In genomic region chr20:62068997-62069396, GRCh38 we compare ENCODE assay signal across 21 cellular contexts. TPM values are rescaled to one million over a fixed set of nuclear protein-coding genes. Genes with fewer than 3 reads are reported as not detected.
DNase-seq lines count a peak whose midpoint lies in the region; ATAC-seq and TF ChIP-seq lines count a peak whose summit lies in the region.
"Had no signal": no experiment of that assay in that cellular context is flagged by ENCODE, and none has a peak within 500 bp of the region (broad histone marks: within the 10 kb centered on the region; RNA-seq: fewer than 3 reads in every experiment).

No MANE protein-coding gene starts in this region.

- no peak overlapping the region for H2AFZ ChIP-seq in IMR-90 (replicated peaks; ENCODE audit: low read length, poor library complexity)

- no peak overlapping the region for H3K18ac ChIP-seq in IMR-90 (ENCODE audit: low read depth, low read length)

- H3K4me2 ChIP-seq in IMR-90 (ENCODE audit: low read depth, low read length) = no peak overlapping the region
- H3K4me2 ChIP-seq: A549 had no signal

- peaks cover 0 to 28% (median 15%) of the 10 kb centered on the region in 4 donors for H3K4me1 Mint-ChIP-seq in CD4-positive, CD25-positive, alpha-beta regulatory T cell
- peaks cover 20% of the 10 kb centered on the region for H3K4me1 Mint-ChIP-seq in neural crest cell

- peaks cover 13 to 14% of the 10 kb centered on the region in 2 experiments for H3K9me3 ChIP-seq in CD4-positive, CD25-positive, alpha-beta regulatory T cell (ENCODE audit: control insufficient read depth in 2 of 2, low read length in 2 of 2)
- H3K9me3 ChIP-seq in IMR-90 (ENCODE audit: control insufficient read depth, insufficient read depth, low read length) (peaks cover 12% of the 10 kb centered on the region), body of pancreas (no peaks in the 10 kb centered on the region), upper lobe of right lung (no peaks in the 10 kb centered on the region)
- H3K9me3 ChIP-seq: ovary had no signal

- H4K8ac ChIP-seq in IMR-90 (ENCODE audit: low read depth in 2 of 2, low read length in 2 of 2) = no peak overlapping the region

- H2AK5ac ChIP-seq in IMR-90 (ENCODE audit: low read depth, low read length) = no peak overlapping the region

- TF ChIP-seq CTCF in IMR-90 (conservative IDR thresholded peaks at IDR 0.05; ENCODE audit: low read depth, low read length) (no peak), body of pancreas (IDR thresholded peaks at IDR 0.05) (no peak), neural crest cell (conservative IDR thresholded peaks at IDR 0.05) (no peak), upper lobe of right lung (IDR thresholded peaks at IDR 0.05) (no peak)

- no peak overlapping the region for H3K4ac ChIP-seq in IMR-90 (ENCODE audit: low read depth, low read length)

- intact Hi-C loops in IMR-90 (cut with micrococcal nuclease) (no loop called here), body of pancreas (cut with DNase I) (no loop called here), upper lobe of right lung (cut with DNase I) (no loop called here)

- H3K36me3 Mint-ChIP-seq in CD4-positive, CD25-positive, alpha-beta regulatory T cell = no peaks in the 10 kb centered on the region
- no peaks in the 10 kb centered on the region for H3K36me3 Mint-ChIP-seq in neural crest cell (ENCODE audit: low read depth)

- H3K27ac Mint-ChIP-seq in CD4-positive, CD25-positive, alpha-beta regulatory T cell = no peak overlapping the region
- H3K27ac Mint-ChIP-seq in neural crest cell (ENCODE audit: unreplicated experiment) = no peak overlapping the region
- H3K27ac Mint-ChIP-seq: activated CD4-positive, alpha-beta memory T cell treated with anti-CD3 and anti-CD28 coated beads for 36 hours; HFFc6 had no signal

- no peak overlapping the region for H3K9ac ChIP-seq in IMR-90 (ENCODE audit: low read depth, low read length)

- peaks cover 0 to 14% (median 4%) of the 10 kb centered on the region in 7 donors for H3K9me3 Mint-ChIP-seq in CD4-positive, CD25-positive, alpha-beta regulatory T cell
- H3K9me3 Mint-ChIP-seq in neural crest cell = peaks cover 4% of the 10 kb centered on the region

- no peak overlapping the region for H2BK15ac ChIP-seq in IMR-90 (ENCODE audit: low read depth, low read length)

- H4K20me1 ChIP-seq in IMR-90 (ENCODE audit: insufficient read depth, low read length) = peaks cover under 1% of the 10 kb centered on the region

- POLR2A ChIA-PET in IMR-90 (lab: Charles Lee; ENCODE audit: unreplicated experiment) = no interaction called here

- TF ChIP-seq POLR2A in IMR-90 (IDR thresholded peaks at IDR 0.05; ENCODE audit: low read depth, low read length) (no peak), body of pancreas (IDR thresholded peaks at IDR 0.05) (no peak)

- no peak for ATAC-seq in CD4-positive, CD25-positive, alpha-beta regulatory T cell (ENCODE audit: low read depth in 2 of 2)
- no peak for ATAC-seq in IMR-90 (ENCODE audit: low read depth)
- ATAC-seq in body of pancreas = no peak
- no peak for ATAC-seq in upper lobe of right lung
- ATAC-seq: right cardiac atrium had no signal

- no TSS peak for BruUV-seq in IMR-90 (replicated peaks; lab: Mats Ljungman, UMichigan)

- H3K4me1 ChIP-seq in CD4-positive, CD25-positive, alpha-beta regulatory T cell (ENCODE audit: control insufficient read depth, insufficient read depth, low read length, poor library complexity, severe bottlenecking) = peaks cover 24% of the 10 kb centered on the region
- H3K4me1 ChIP-seq in IMR-90 (ENCODE audit: control insufficient read depth, insufficient read depth, low read length) (peaks cover 6% of the 10 kb centered on the region), body of pancreas (peaks cover 35% of the 10 kb centered on the region), upper lobe of right lung (peaks cover 14% of the 10 kb centered on the region)

- CTCF ChIA-PET in IMR-90 (lab: Yijun Ruan, JAX) = no interaction called here

- H3K79me1 ChIP-seq in IMR-90 (ENCODE audit: low read depth in 1 of 2, low read length in 2 of 2) = peaks cover 6 to 15% of the 10 kb centered on the region in 2 experiments; a peak in 3 of 4 replicates

- H3K4me3 Mint-ChIP-seq in CD4-positive, CD25-positive, alpha-beta regulatory T cell = peak overlapping the region; percentile 28 to 90 (median 41)
- peak overlapping the region; percentile 54 for H3K4me3 Mint-ChIP-seq in neural crest cell
- H3K4me3 Mint-ChIP-seq: activated CD4-positive, alpha-beta memory T cell treated with anti-CD3 and anti-CD28 coated beads for 36 hours; HFFc6 had no signal

- dilution Hi-C loops in IMR-90 (cut with HindIII; ENCODE audit: low sequenced_read_pairs, unreplicated experiment) = no loop called here

- H3K14ac ChIP-seq in IMR-90 (replicated peaks; ENCODE audit: low read depth, low read length) = no peak overlapping the region

- H4K91ac ChIP-seq in IMR-90 (ENCODE audit: insufficient read depth, low read depth, low read length) = no peak overlapping the region

- no peak overlapping the region for H3K23ac ChIP-seq in IMR-90 (ENCODE audit: low read depth, low read length)

- H3K9me1 ChIP-seq in IMR-90 (ENCODE audit: insufficient read depth, low read length) = no peaks in the 10 kb centered on the region; the same call in 1 of the 2 replicates

- no peak overlapping the region for H2BK120ac ChIP-seq in IMR-90 (ENCODE audit: low read depth, low read length)

- no peak for TF ChIP-seq RAD21 in IMR-90 (IDR thresholded peaks at IDR 0.05; ENCODE audit: low read length)

- H2BK5ac ChIP-seq in IMR-90 (ENCODE audit: low read depth, low read length, poor library complexity, severe bottlenecking) = no peak overlapping the region

- H3K27me3 Mint-ChIP-seq in CD4-positive, CD25-positive, alpha-beta regulatory T cell = peaks cover 15% of the 10 kb centered on the region
- H3K27me3 Mint-ChIP-seq in neural crest cell (ENCODE audit: low read depth) = peaks cover 7% of the 10 kb centered on the region
- H3K27me3 Mint-ChIP-seq: activated CD4-positive, alpha-beta memory T cell treated with anti-CD3 and anti-CD28 coated beads for 36 hours had no signal

- no peak overlapping the region for H3K4me3 ChIP-seq in CD4-positive, CD25-positive, alpha-beta regulatory T cell (ENCODE audit: low read depth, low read length)
- no peak overlapping the region for H3K4me3 ChIP-seq in IMR-90 (ENCODE audit: insufficient read depth, low read depth, low read length)
- H3K4me3 ChIP-seq in body of pancreas = no peak overlapping the region
- H3K4me3 ChIP-seq in upper lobe of right lung = no peak overlapping the region
- H3K4me3 ChIP-seq: A549, esophagus squamous epithelium, ovary, stomach, tibial nerve had no signal

- no peak for DNase-seq in CD4-positive, CD25-positive, alpha-beta regulatory T cell
- DNase-seq in IMR-90 (no peak), body of pancreas (no peak), neural crest cell (ENCODE audit: low read depth, low spot score) (no peak), NCI-H146 (lab: John Stamatoyannopoulos, UW) (no peak), midbrain (lab: John Stamatoyannopoulos, UW) (no peak), NCI-H226 (no peak), upper lobe of right lung (no peak)
- DNase-seq: activated CD4-positive, alpha-beta memory T cell treated with anti-CD3 and anti-CD28 coated beads for 36 hours; effector memory CD4-positive, alpha-beta T cell; esophagus squamous epithelium; HFFc6; naive B cell; NCI-H1105 treated with DMSO at 0.1 percent for 48 hours; NCI-H524; right cardiac atrium; stomach; T1000 had no signal

- no peak overlapping the region for H3K27ac ChIP-seq in CD4-positive, CD25-positive, alpha-beta regulatory T cell (ENCODE audit: insufficient read depth, low read length, poor library complexity, severe bottlenecking)
- H3K27ac ChIP-seq in IMR-90 (ENCODE audit: insufficient read depth, low read length) = no peak overlapping the region
- H3K27ac ChIP-seq in body of pancreas = peak overlapping the region; percentile 23 to 95 (median 54)
- H3K27ac ChIP-seq in upper lobe of right lung = no peak overlapping the region
- H3K27ac ChIP-seq: A549, esophagus squamous epithelium, stomach had no signal

- H3K56ac ChIP-seq in IMR-90 (ENCODE audit: extremely low read depth, insufficient read depth, low read length) = no peak overlapping the region

- H3K27me3 ChIP-seq in CD4-positive, CD25-positive, alpha-beta regulatory T cell (ENCODE audit: control insufficient read depth, insufficient read depth, low read length) = no peaks in the 10 kb centered on the region
- H3K27me3 ChIP-seq in IMR-90 (ENCODE audit: control insufficient read depth, insufficient read depth, low read length) (no peaks in the 10 kb centered on the region), body of pancreas (no peaks in the 10 kb centered on the region), upper lobe of right lung (no peaks in the 10 kb centered on the region)
- H3K27me3 ChIP-seq: esophagus squamous epithelium, ovary, stomach had no signal

- no peak overlapping the region for H4K5ac ChIP-seq in IMR-90 (ENCODE audit: low read depth, low read length)

- no CpG with 5 or more reads among the region's 7 CpGs for WGBS in IMR-90 (ENCODE audit: extremely low coverage in 2 of 2, insufficient read length in 1 of 2), 2 experiments
- WGBS in body of pancreas, 2 donors = 65 to 78% methylated on average over 1 to 7 of the region's 7 CpGs

- no peak overlapping the region for H2BK20ac ChIP-seq in IMR-90 (ENCODE audit: low read depth, low read length)

- H3K36me3 ChIP-seq in CD4-positive, CD25-positive, alpha-beta regulatory T cell (ENCODE audit: control insufficient read depth, insufficient read depth, low read length) = no peaks in the 10 kb centered on the region
- H3K36me3 ChIP-seq in IMR-90 (ENCODE audit: control insufficient read depth, insufficient read depth, low read length) (no peaks in the 10 kb centered on the region), body of pancreas (replicated peaks in 1 of 2; ENCODE audit: insufficient read depth in 1 of 2, low read depth in 2 of 2) (no peaks in the 10 kb centered on the region), upper lobe of right lung (no peaks in the 10 kb centered on the region)
- H3K36me3 ChIP-seq: esophagus squamous epithelium, ovary, stomach, tibial nerve had no signal

- in situ Hi-C loops in IMR-90 (cut with MboI; ENCODE audit: low sequenced_read_pairs) = no loop called here

- peak overlapping the region; percentile 28 for H2AK9ac ChIP-seq in IMR-90 (replicated peaks; ENCODE audit: low read depth, low read length, poor library complexity)

RNA-seq across cellular contexts. Expression of gene TAF4, which starts 3.3 kb away (rescaled TPM):
- 20.4 TPM for total RNA-seq in CD4-positive, CD25-positive, alpha-beta regulatory T cell
- 1 to 10 TPM in 1 of 4 donors, under 1 TPM in 3; 0.76 to 2.6 (median 0.87) TPM for polyA plus RNA-seq in CD4-positive, CD25-positive, alpha-beta regulatory T cell
- total RNA-seq in IMR-90 (2012; rRNA removed) (1.4 and 1.7 TPM in 2 replicates), body of pancreas (10 to 100 TPM; 12.7 to 29.0 TPM), neural crest cell (33.6 and 35.1 TPM in 2 replicates), upper lobe of right lung (19.6 TPM)
- 4.9 and 5.1 TPM in 2 replicates for polyA plus RNA-seq in IMR-90 (2012; rRNA removed)
- 4.7 and 9.8 TPM in 2 replicates for polyA plus RNA-seq in IMR-90 (2012; cell fraction: cytosol; rRNA removed)
- polyA plus RNA-seq in IMR-90 (2012; cell fraction: nucleus; rRNA removed; ENCODE audit: low replicate concordance) = 15.8 and 40.0 TPM in 2 replicates

RNA-seq across cellular contexts. Expression of gene LSM14B, which starts 53.3 kb away (rescaled TPM):
- 33.7 TPM for total RNA-seq in CD4-positive, CD25-positive, alpha-beta regulatory T cell
- 1 to 10 TPM in 2 of 4 donors, under 1 TPM in 2; 0.65 to 1.9 (median 1.0) TPM for polyA plus RNA-seq in CD4-positive, CD25-positive, alpha-beta regulatory T cell
- total RNA-seq in IMR-90 (2012; rRNA removed) (23.7 and 30.6 TPM in 2 replicates), body of pancreas (10 to 100 TPM; 11.5 to 12.2 TPM), neural crest cell (97.1 TPM in 2 replicates), upper lobe of right lung (35.1 TPM)
- polyA plus RNA-seq in IMR-90 (2012; rRNA removed) = 41.1 and 46.7 TPM in 2 replicates
- polyA plus RNA-seq in IMR-90 (2012; cell fraction: cytosol; rRNA removed) = 21.4 and 47.8 TPM in 2 replicates
- polyA plus RNA-seq in IMR-90 (2012; cell fraction: nucleus; rRNA removed; ENCODE audit: low replicate concordance) = 41.4 and 44.4 TPM in 2 replicates

Comparison
In these comparisons a context has a peak if more than half of its experiments do, and no peak if none do; other contexts are left out.
1. H3K27ac ChIP-seq: peak in body of pancreas (4 of 4); none in CD4-positive, CD25-positive, alpha-beta regulatory T cell (single experiment), IMR-90 (single experiment) and upper lobe of right lung (single experiment).